In the genomic region with DNA sequence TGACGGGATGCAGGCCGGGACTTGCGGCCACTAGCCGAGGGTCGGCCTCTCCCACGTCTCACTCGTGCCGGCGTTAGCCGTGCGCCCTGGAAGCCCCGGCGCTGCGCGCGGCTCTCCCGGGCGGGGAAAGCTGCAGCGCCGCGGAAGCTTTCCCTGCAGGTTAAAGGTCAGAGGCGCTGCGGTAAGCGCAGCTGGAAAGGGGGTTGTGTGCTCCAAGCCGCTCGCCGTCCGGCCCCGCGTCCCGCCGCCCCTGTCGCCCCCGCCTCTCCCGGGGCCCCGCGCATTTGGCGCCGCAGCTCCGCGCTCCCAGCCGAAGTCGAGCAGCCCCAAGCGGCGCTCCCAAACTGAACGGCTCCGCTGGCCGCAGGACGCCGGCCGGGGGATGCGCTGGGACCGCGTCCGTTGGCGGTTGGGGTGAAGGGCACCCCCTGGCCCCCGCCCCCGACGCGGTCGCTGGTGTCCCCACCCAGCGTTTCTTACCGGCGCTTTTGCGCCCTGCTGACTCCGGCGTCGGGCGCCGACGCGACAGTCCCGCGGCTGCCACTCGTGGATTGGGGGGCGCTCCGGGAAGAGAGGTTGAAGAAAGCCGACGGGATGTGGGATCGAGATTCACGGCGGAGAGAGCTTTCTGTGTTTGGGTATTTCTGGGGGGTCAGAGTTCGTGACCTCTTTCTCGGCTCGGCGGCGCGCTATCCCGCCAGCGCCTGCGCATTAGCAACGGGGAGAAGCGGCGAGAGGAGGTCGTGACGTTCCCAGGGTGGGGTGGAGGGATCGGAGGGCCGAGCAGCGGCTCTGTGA, we compare ENCODE assay signal across 8 cellular contexts. TPM values are rescaled to one million over a fixed set of nuclear protein-coding genes. Genes with fewer than 3 reads are reported as not detected.
DNase-seq lines count a peak whose midpoint lies in the region; ATAC-seq and TF ChIP-seq lines count a peak whose summit lies in the region.

A gene (minus strand): TSS at position 719 of the 798 bp plus-strand sequence. CDS start 6,234 bp downstream, outside the sequence.

- peak within 1 kb of the TSS; percentile 92 to 98 (median 94) for H3K4me3 Mint-ChIP-seq in naive thymus-derived CD4-positive, alpha-beta T cell

- H3K4me2 ChIP-seq in fibroblast of lung (ENCODE audit: extremely low read depth, insufficient read depth, low read length): peak within 1 kb of the TSS; percentile 88

- H4K20me1 ChIP-seq in fibroblast of lung (ENCODE audit: control insufficient read depth, extremely low read depth, insufficient read depth, low read length): no peaks in the 10 kb centered on the region

- H3K27me3 ChIP-seq in fibroblast of lung (ENCODE audit: control insufficient read depth, insufficient read depth, low read length): no peaks in the 10 kb centered on the region
- no peaks in the 10 kb centered on the region for H3K27me3 ChIP-seq in naive thymus-derived CD4-positive, alpha-beta T cell (ENCODE audit: control insufficient read depth in 2 of 2, insufficient read depth in 2 of 2, low read length in 2 of 2)

- peak within 1 kb of the TSS; percentile 90 for H2AFZ ChIP-seq in fibroblast of lung (ENCODE audit: low read length)

- no peaks in the 10 kb centered on the region for H3K4me1 ChIP-seq in fibroblast of lung (ENCODE audit: control insufficient read depth, extremely low read depth, insufficient read depth, low read length)
- H3K4me1 ChIP-seq in naive thymus-derived CD4-positive, alpha-beta T cell (ENCODE audit: control insufficient read depth in 2 of 2, insufficient read depth in 2 of 2, low read length in 2 of 2): peaks cover 0 to 9% of the 10 kb centered on the region in 2 donors

- peak; percentile 90 for ATAC-seq in GM21825 (IDR thresholded peaks at IDR 0.05; ENCODE audit: unreplicated experiment)
- ATAC-seq in naive thymus-derived CD4-positive, alpha-beta T cell: peak; percentile 98

- peaks cover 13% of the 10 kb centered on the region for H3K79me2 ChIP-seq in fibroblast of lung (ENCODE audit: control insufficient read depth, insufficient read depth, low read length)

- H3K4me1 Mint-ChIP-seq in naive thymus-derived CD4-positive, alpha-beta T cell: peaks cover 8 to 40% (median 30%) of the 10 kb centered on the region in 7 donors

- H3K9me3 ChIP-seq in fibroblast of lung (ENCODE audit: control insufficient read depth, insufficient read depth, low read depth, low read length): no peaks in the 10 kb centered on the region
- H3K9me3 ChIP-seq in naive thymus-derived CD4-positive, alpha-beta T cell (ENCODE audit: control insufficient read depth in 2 of 3, low read length in 3 of 3): no peaks in the 10 kb centered on the region

- POLR2A ChIA-PET in naive thymus-derived CD4-positive, alpha-beta T cell (lab: Charles Lee): interaction anchor here (0.7 to 4.1 kb wide), 7 partner anchors 10 to 413 kb away, joined by 3 to 23 read pairs (median 4); a partner anchor contains a TSS

- CTCF ChIA-PET in naive thymus-derived CD4-positive, alpha-beta T cell (lab: Charles Lee): interaction anchor here (0.6 to 1.3 kb wide), 10 partner anchors 11 to 786 kb away, joined by 3 to 6 read pairs (median 4); a partner anchor contains a TSS

- H3K27me3 Mint-ChIP-seq in naive thymus-derived CD4-positive, alpha-beta T cell: peaks cover 0 to 5% (median 0%) of the 10 kb centered on the region in 5 donors

- H3K36me3 ChIP-seq in fibroblast of lung (ENCODE audit: control insufficient read depth, insufficient read depth, low read length): no peaks in the 10 kb centered on the region
- peaks cover 0 to 6% (median 0%) of the 10 kb centered on the region in 3 experiments for H3K36me3 ChIP-seq in naive thymus-derived CD4-positive, alpha-beta T cell (ENCODE audit: control insufficient read depth in 2 of 3, insufficient read depth in 3 of 3, low read length in 3 of 3)

- H3K27ac Mint-ChIP-seq in naive thymus-derived CD4-positive, alpha-beta T cell: peak within 1 kb of the TSS; percentile 84 to 96 (median 93)

- DNase-seq in DMS79 (lab: John Stamatoyannopoulos, UW): peak; percentile 81
- DNase-seq in Kasumi-1 (lab: John Stamatoyannopoulos, UW): peak; percentile 96 to 97
- peak; percentile 97 for DNase-seq in RPMI8226
- peak; percentile 80 to 86 for DNase-seq in activated T-helper 1 cell treated with anti-CD3 and anti-CD28 coated beads, Interleukin-2, amount 50 U/mL, for 16 hours (ENCODE audit: low read depth in 1 of 2, low spot score in 1 of 2)
- DNase-seq in fibroblast of lung (ENCODE audit: low read depth in 2 of 2): peak; percentile 90 to 95
- DNase-seq in naive thymus-derived CD4-positive, alpha-beta T cell: peak; percentile 76 to 95 (median 92)
- peak; percentile 79 to 92 (median 90) for DNase-seq in stimulated activated naive CD4-positive, alpha-beta T cell (lab: John Stamatoyannopoulos, UW)

- intact Hi-C loops in naive thymus-derived CD4-positive, alpha-beta T cell (cut with micrococcal nuclease): loop anchor here (1.0 to 5.0 kb wide), 20 partner anchors 30 to 1631 kb away; a partner anchor contains a TSS

- peak within 1 kb of the TSS; percentile 60 for H3K27ac ChIP-seq in fibroblast of lung (ENCODE audit: insufficient read depth, low read length)
- peak within 1 kb of the TSS; percentile 81 for H3K27ac ChIP-seq in naive thymus-derived CD4-positive, alpha-beta T cell (ENCODE audit: low read depth, low read length)

- H3K36me3 Mint-ChIP-seq in naive thymus-derived CD4-positive, alpha-beta T cell: peaks cover 0 to 6% (median 2%) of the 10 kb centered on the region in 5 donors

- H3K4me3 ChIP-seq in fibroblast of lung (replicated peaks in 1 of 4; ENCODE audit: control extremely low read depth in 1 of 4, insufficient read depth in 1 of 4, low read depth in 3 of 4, low read length in 4 of 4): peak within 1 kb of the TSS; percentile 85 to 98 (median 92)
- H3K4me3 ChIP-seq in naive thymus-derived CD4-positive, alpha-beta T cell (ENCODE audit: low read length): peak within 1 kb of the TSS; percentile 81

- peak within 1 kb of the TSS; percentile 86 for H3K9ac ChIP-seq in fibroblast of lung (ENCODE audit: insufficient read depth, low read length)

- H3K9me3 Mint-ChIP-seq in naive thymus-derived CD4-positive, alpha-beta T cell: no peaks in the 10 kb centered on the region

- no peak for TF ChIP-seq CTCF in fibroblast of lung (conservative IDR thresholded peaks at IDR 0.05 in 1 of 2, IDR thresholded peaks at IDR 0.05 in 1 of 2; ENCODE audit: low read depth in 1 of 2, low read length in 2 of 2)

RNA-seq across cellular contexts. Expression of the gene that starts here (rescaled TPM):
- total RNA-seq in fibroblast of lung: 21.8 and 25.6 TPM in 2 replicates
- 15.6 and 27.0 TPM in 2 replicates for polyA plus RNA-seq in fibroblast of lung
- polyA plus RNA-seq in fibroblast of lung (2012): 13.6 and 17.9 TPM in 2 replicates
- 0.12 and 3.7 TPM in 2 replicates for polyA minus RNA-seq in fibroblast of lung (ENCODE audit: low replicate concordance)
- total RNA-seq in naive thymus-derived CD4-positive, alpha-beta T cell: 10 to 100 TPM; 30.5 to 66.8 (median 58.7) TPM
- polyA plus RNA-seq in naive thymus-derived CD4-positive, alpha-beta T cell: 10 to 100 TPM; 12.5 to 15.9 TPM

Comparison
In these comparisons a context has a peak if more than half of its experiments do, and no peak if none do; other contexts are left out.
1. Peak in every context shown above with its lines: DNase-seq, ATAC-seq, H3K4me3 ChIP-seq and H3K27ac ChIP-seq.